ENCODE assay signal across 8 cellular contexts in the genomic region with DNA sequence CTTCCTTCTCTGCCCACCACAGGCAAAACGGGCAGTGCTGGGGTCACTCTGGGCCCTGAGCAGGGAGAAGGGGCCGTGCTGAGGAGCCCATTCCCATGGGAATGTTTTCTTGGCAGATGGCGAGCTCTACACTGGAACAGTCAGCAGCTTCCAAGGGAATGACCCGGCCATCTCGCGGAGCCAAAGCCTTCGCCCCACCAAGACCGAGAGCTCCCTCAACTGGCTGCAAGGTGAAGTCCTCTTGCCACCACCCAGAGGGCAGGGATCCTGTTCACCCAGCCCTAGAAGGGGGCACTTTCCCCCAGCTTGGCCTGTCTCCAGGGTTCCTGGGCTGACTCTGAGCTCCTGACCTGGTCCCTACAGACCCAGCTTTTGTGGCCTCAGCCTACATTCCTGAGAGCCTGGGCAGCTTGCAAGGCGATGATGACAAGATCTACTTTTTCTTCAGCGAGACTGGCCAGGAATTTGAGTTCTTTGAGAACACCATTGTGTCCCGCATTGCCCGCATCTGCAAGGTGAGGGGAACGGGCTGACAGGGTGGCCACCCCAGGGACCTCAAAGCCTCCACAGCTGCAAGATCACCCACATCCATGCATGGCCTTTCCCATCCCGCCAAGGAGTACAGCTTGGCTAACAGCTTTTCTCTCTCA. TPM values are rescaled to one million over a fixed set of nuclear protein-coding genes. Genes with fewer than 3 reads are reported as not detected.
DNase-seq lines count a peak whose midpoint lies in the region; ATAC-seq and TF ChIP-seq lines count a peak whose summit lies in the region.

No MANE protein-coding gene starts in this region.

- no peak overlapping the region for H3K9ac ChIP-seq in parathyroid adenoma

- H3K9me3 Mint-ChIP-seq in activated CD4-positive, alpha-beta memory T cell treated with anti-CD3 and anti-CD28 coated beads, Interleukin-2, amount 10 ng/mL, durations not matched to agents 7 days and 5 days: no peaks in the 10 kb centered on the region
- no peaks in the 10 kb centered on the region for H3K9me3 Mint-ChIP-seq in immature natural killer cell

- DNase-seq in AG09309 (ENCODE audit: low read depth) (peak; percentile 57), GM12864 (ENCODE audit: low read depth) (no peak), NCI-H2196 treated with DMSO at 0.1 percent for 48 hours (lab: John Stamatoyannopoulos, UW; ENCODE audit: unreplicated experiment) (peak; percentile 24), glomerular endothelial cell (ENCODE audit: extremely low read depth, low read depth, low spot score) (peak; percentile 33), immature natural killer cell (no peak)
- DNase-seq in activated CD4-positive, alpha-beta memory T cell treated with anti-CD3 and anti-CD28 coated beads, Interleukin-2, amount 10 ng/mL, durations not matched to agents 7 days and 5 days: peak; percentile 39

- H3K4me3 Mint-ChIP-seq in activated CD4-positive, alpha-beta memory T cell treated with anti-CD3 and anti-CD28 coated beads, Interleukin-2, amount 10 ng/mL, durations not matched to agents 7 days and 5 days: no peak overlapping the region
- H3K4me3 Mint-ChIP-seq in immature natural killer cell: no peak overlapping the region

- H3K27me3 Mint-ChIP-seq in activated CD4-positive, alpha-beta memory T cell treated with anti-CD3 and anti-CD28 coated beads, Interleukin-2, amount 10 ng/mL, durations not matched to agents 7 days and 5 days: no peaks in the 10 kb centered on the region
- no peaks in the 10 kb centered on the region for H3K27me3 Mint-ChIP-seq in immature natural killer cell (ENCODE audit: low read depth in 3 of 3)

- no peaks in the 10 kb centered on the region for H3K27me3 ChIP-seq in parathyroid adenoma (ENCODE audit: control insufficient read depth, insufficient read depth, low read length)

- TF ChIP-seq CTCF in AG09309 (IDR thresholded peaks at IDR 0.05; ENCODE audit: control insufficient read depth, insufficient read depth, low read depth, low read length, missing control alignments) (peak; percentile 90), GM12864 (IDR thresholded peaks at IDR 0.05; ENCODE audit: low read depth, low read length, missing control alignments) (peak; percentile 88), parathyroid adenoma (IDR thresholded peaks at IDR 0.05) (peak; percentile 60)

- peaks cover 17% of the 10 kb centered on the region for H3K36me3 Mint-ChIP-seq in activated CD4-positive, alpha-beta memory T cell treated with anti-CD3 and anti-CD28 coated beads, Interleukin-2, amount 10 ng/mL, durations not matched to agents 7 days and 5 days (ENCODE audit: low read depth)
- peaks cover 3 to 13% (median 5%) of the 10 kb centered on the region in 3 donors for H3K36me3 Mint-ChIP-seq in immature natural killer cell

- CTCF ChIA-PET in activated CD4-positive, alpha-beta memory T cell treated with anti-CD3 and anti-CD28 coated beads, Interleukin-2, amount 10 ng/mL, durations not matched to agents 7 days and 5 days (lab: Charles Lee): interaction anchor here (0.8 to 3.0 kb wide), 15 partner anchors 8 to 323 kb away, joined by 3 to 16 read pairs (median 4); partner anchors contain the start of genes CIB1, GDPGP1, SEMA4B and TTLL13

- no peaks in the 10 kb centered on the region for H3K36me3 ChIP-seq in parathyroid adenoma (ENCODE audit: control insufficient read depth, insufficient read depth, low read length)

- POLR2A ChIA-PET in activated CD4-positive, alpha-beta memory T cell treated with anti-CD3 and anti-CD28 coated beads, Interleukin-2, amount 10 ng/mL, durations not matched to agents 7 days and 5 days (lab: Charles Lee): interaction anchor here (0.9 to 2.2 kb wide), 4 partner anchors 9 to 75 kb away, joined by 3 to 6 read pairs (median 4); partner anchors contain the start of gene SEMA4B

- H3K79me2 ChIP-seq in parathyroid adenoma: peaks cover 15% of the 10 kb centered on the region

- peak overlapping the region; percentile 3 for H2AFZ ChIP-seq in parathyroid adenoma

- peaks cover 14% of the 10 kb centered on the region for H3K4me1 ChIP-seq in parathyroid adenoma

- H3K4me1 Mint-ChIP-seq in activated CD4-positive, alpha-beta memory T cell treated with anti-CD3 and anti-CD28 coated beads, Interleukin-2, amount 10 ng/mL, durations not matched to agents 7 days and 5 days: peaks cover 22% of the 10 kb centered on the region
- peaks cover 1 to 2% of the 10 kb centered on the region in 2 donors for H3K4me1 Mint-ChIP-seq in immature natural killer cell

- no peak overlapping the region for H3K4me2 ChIP-seq in parathyroid adenoma (ENCODE audit: low read length)

- no peak for ATAC-seq in activated CD4-positive, CD25-positive, alpha-beta regulatory T cell treated with anti-CD3 and anti-CD28 coated beads, Interleukin-2, amount 50 U/mL, for 24 hours

- no peak overlapping the region for H3K4me3 ChIP-seq in AG09309 (ENCODE audit: control insufficient read depth, low read depth, low read length)
- H3K4me3 ChIP-seq in GM12864 (ENCODE audit: low read depth, low read length): no peak overlapping the region
- H3K4me3 ChIP-seq in parathyroid adenoma (ENCODE audit: low read depth, low read length): no peak overlapping the region

- H3K27ac Mint-ChIP-seq in activated CD4-positive, alpha-beta memory T cell treated with anti-CD3 and anti-CD28 coated beads, Interleukin-2, amount 10 ng/mL, durations not matched to agents 7 days and 5 days: no peak overlapping the region
- H3K27ac Mint-ChIP-seq in immature natural killer cell: no peak overlapping the region

- H3K9me3 ChIP-seq in parathyroid adenoma (ENCODE audit: control insufficient read depth, low read length): no peaks in the 10 kb centered on the region

- H3K27ac ChIP-seq in parathyroid adenoma: peak overlapping the region; percentile 92

RNA-seq across cellular contexts. Expression of gene CIB1, which starts 12.4 kb away (rescaled TPM):
- 100 to 1,000 TPM; 118 to 120 TPM for total RNA-seq in activated CD4-positive, alpha-beta memory T cell treated with anti-CD3 and anti-CD28 coated beads, Interleukin-2, amount 10 ng/mL, durations not matched to agents 7 days and 5 days
- 36.3 and 44.9 TPM in 2 replicates for total RNA-seq in glomerular endothelial cell
- 100 to 1,000 TPM; 219 to 304 (median 265) TPM for polyA plus RNA-seq in immature natural killer cell

RNA-seq across cellular contexts. Expression of gene GDPGP1, which starts 12.6 kb away (rescaled TPM):
- 10 to 100 TPM; 10.3 to 10.5 TPM for total RNA-seq in activated CD4-positive, alpha-beta memory T cell treated with anti-CD3 and anti-CD28 coated beads, Interleukin-2, amount 10 ng/mL, durations not matched to agents 7 days and 5 days
- 12.4 and 16.4 TPM in 2 replicates for total RNA-seq in glomerular endothelial cell
- 1 to 10 TPM in 2 of 3 donors, under 1 TPM in 1; 0.82 to 5.9 (median 1.4) TPM for polyA plus RNA-seq in immature natural killer cell

RNA-seq across cellular contexts. Expression of gene SEMA4B, which starts 20.2 kb away (rescaled TPM):
- total RNA-seq in activated CD4-positive, alpha-beta memory T cell treated with anti-CD3 and anti-CD28 coated beads, Interleukin-2, amount 10 ng/mL, durations not matched to agents 7 days and 5 days: 10 to 100 TPM; 29.7 to 29.9 TPM
- total RNA-seq in glomerular endothelial cell: 16.3 and 16.7 TPM in 2 replicates
- polyA plus RNA-seq in immature natural killer cell: 10 to 100 TPM in 2 of 3 donors, 1 to 10 TPM in 1; 3.3 to 12.1 (median 11.4) TPM

RNA-seq across cellular contexts. Expression of gene TTLL13, which starts 28.0 kb away (rescaled TPM):
- under 1 TPM; 0.45 to 0.58 TPM for total RNA-seq in activated CD4-positive, alpha-beta memory T cell treated with anti-CD3 and anti-CD28 coated beads, Interleukin-2, amount 10 ng/mL, durations not matched to agents 7 days and 5 days
- not detected in 2 replicates for total RNA-seq in glomerular endothelial cell
- 1 to 10 TPM in 1 of 3 donors, under 1 TPM in 2; 0.23 to 2.0 (median 0.24) TPM for polyA plus RNA-seq in immature natural killer cell

RNA-seq across cellular contexts. Expression of gene NGRN, which starts 44.1 kb away (rescaled TPM):
- 10 to 100 TPM; 27.4 to 28.3 TPM for total RNA-seq in activated CD4-positive, alpha-beta memory T cell treated with anti-CD3 and anti-CD28 coated beads, Interleukin-2, amount 10 ng/mL, durations not matched to agents 7 days and 5 days
- 52.7 and 64.9 TPM in 2 replicates for total RNA-seq in glomerular endothelial cell
- polyA plus RNA-seq in immature natural killer cell: 10 to 100 TPM; 20.2 to 32.1 (median 26.0) TPM

Comparison
In these comparisons a context has a peak if more than half of its experiments do, and no peak if none do; other contexts are left out.
1. DNase-seq: peak in AG09309 (single experiment), NCI-H2196 treated with DMSO at 0.1 percent for 48 hours (single experiment), activated CD4-positive, alpha-beta memory T cell treated with anti-CD3 and anti-CD28 coated beads, Interleukin-2, amount 10 ng/mL, durations not matched to agents 7 days and 5 days (single experiment) and glomerular endothelial cell (single experiment); none in GM12864 (single experiment) and immature natural killer cell (0 of 3).
2. Peak in every context shown above with its lines, with median percentiles within 50 percentile points of each other: CTCF ChIP-seq.